8 cellular contexts compared by ENCODE assay signal in the genomic region with DNA sequence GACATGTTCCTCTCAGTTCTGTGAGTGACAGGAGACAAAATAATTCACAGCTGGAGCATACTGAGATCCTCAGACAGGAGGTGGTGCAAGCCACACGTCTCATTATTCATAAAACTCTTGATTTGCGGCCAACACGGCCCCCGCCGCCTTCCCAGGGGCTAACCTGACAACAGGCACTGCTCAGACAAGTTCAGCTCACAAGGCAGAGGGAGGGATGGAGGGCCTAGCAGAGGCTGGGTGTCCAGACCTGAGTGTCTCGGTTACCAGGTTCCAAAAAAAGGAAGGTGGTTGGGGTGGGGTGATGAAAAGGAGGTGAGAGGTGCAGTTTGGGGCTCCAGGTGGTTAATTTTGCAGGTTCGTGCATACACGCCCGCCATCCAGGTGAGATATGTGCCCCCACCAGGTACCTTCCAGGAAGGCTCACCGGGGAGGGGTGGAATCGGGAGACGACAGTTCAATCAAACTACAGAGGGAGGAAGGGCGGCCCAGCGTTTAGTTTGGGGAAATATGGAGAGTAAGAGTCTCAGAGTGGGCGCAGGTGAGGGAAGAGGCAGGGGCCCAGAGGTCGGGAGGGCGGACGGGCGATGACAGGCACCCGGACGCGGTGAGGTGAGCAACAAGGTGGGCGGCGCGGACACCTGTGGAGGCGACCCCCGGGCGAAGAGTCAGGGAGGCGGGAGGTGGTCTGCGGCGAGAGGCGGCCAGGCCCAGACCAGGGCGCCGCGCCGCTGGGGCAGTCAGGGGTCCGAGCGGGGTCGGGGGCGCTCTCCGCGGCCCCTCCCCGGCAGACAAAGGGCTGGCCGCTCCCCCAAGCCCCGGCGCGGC. TPM values are rescaled to one million over a fixed set of nuclear protein-coding genes. Genes with fewer than 3 reads are reported as not detected.
DNase-seq lines count a peak whose midpoint lies in the region; ATAC-seq and TF ChIP-seq lines count a peak whose summit lies in the region.

No MANE protein-coding gene starts in this region.

- DNase-seq in AG04450 (ENCODE audit: low read depth, low spot score): no peak
- peak; percentile 38 for DNase-seq in NCI-H1105 (lab: John Stamatoyannopoulos, UW)
- DNase-seq in activated effector memory CD4-positive, alpha-beta T cell treated with anti-CD3 and anti-CD28 coated beads, Interleukin-2, amount 50 U/mL, for 16 hours: peak; percentile 73
- peak; percentile 54 for DNase-seq in left cardiac atrium
- peak; percentile 76 for DNase-seq in sigmoid colon
- no peak for DNase-seq in pons (ENCODE audit: low spot score)

- H3K9me3 ChIP-seq in AG04450 (ENCODE audit: control insufficient read depth, insufficient read depth, low read length) (no peaks in the 10 kb centered on the region), sigmoid colon (no peaks in the 10 kb centered on the region)

- TF ChIP-seq CTCF in AG04450 (IDR thresholded peaks at IDR 0.05; ENCODE audit: low read depth, low read length) (no peak), sigmoid colon (IDR thresholded peaks at IDR 0.05) (no peak)

- POLR2A ChIA-PET in AG04450 (lab: Yijun Ruan, JAX): interaction anchor here (0.6 kb wide), 1 partner anchor 19 kb away, joined by 4 read pairs; no protein-coding TSS in a partner anchor

- CTCF ChIA-PET in AG04450 (lab: Charles Lee): no interaction called here

- TF ChIP-seq EP300 in sigmoid colon (IDR thresholded peaks at IDR 0.05): no peak

- WGBS in sigmoid colon, 2 donors: 1% methylated on average over 47 of the region's 47 CpGs

- peak overlapping the region; percentile 83 for H3K4me3 ChIP-seq in AG04450 (ENCODE audit: low read depth, low read length)
- peak overlapping the region; percentile 80 to 96 (median 86) for H3K4me3 ChIP-seq in sigmoid colon

- peak; percentile 5 for ATAC-seq in GM19455 (IDR thresholded peaks at IDR 0.05; ENCODE audit: unreplicated experiment)
- ATAC-seq in left cardiac atrium: no peak
- ATAC-seq in GM21390 (IDR thresholded peaks at IDR 0.05; ENCODE audit: unreplicated experiment): no peak

- H3K36me3 ChIP-seq in sigmoid colon: no peaks in the 10 kb centered on the region

- TF ChIP-seq POLR2A in sigmoid colon (IDR thresholded peaks at IDR 0.05): no peak

- H3K27ac ChIP-seq in AG04450 (ENCODE audit: low read depth, low read length): no peak overlapping the region
- H3K27ac ChIP-seq in sigmoid colon: peak overlapping the region; percentile 69 to 80 (median 74)

- peaks cover 0 to 22% (median 19%) of the 10 kb centered on the region in 4 donors for H3K4me1 ChIP-seq in sigmoid colon

- intact Hi-C loops in left cardiac atrium (cut with DNase I) (no loop called here), sigmoid colon (cut with DNase I) (loop anchor here (2.0 kb wide), 1 partner anchor 33 kb away; a partner anchor contains a TSS)

- H3K27me3 ChIP-seq in AG04450 (ENCODE audit: control insufficient read depth, insufficient read depth, low read length) (no peaks in the 10 kb centered on the region), sigmoid colon (no peaks in the 10 kb centered on the region)

RNA-seq across cellular contexts. Expression of a gene that starts 0.6 kb away (rescaled TPM):
- polyA plus RNA-seq in AG04450 (2011; rRNA removed) (28.3 and 33.6 TPM in 2 replicates), sigmoid colon (10 to 100 TPM; 19.8 to 20.3 (median 19.9) TPM)
- 31.2 and 32.1 TPM in 2 replicates for polyA minus RNA-seq in AG04450 (2011; rRNA and poly(A)+ RNA removed)
- total RNA-seq in left cardiac atrium (10 to 100 TPM; 32.2 to 34.1 TPM), sigmoid colon (10 to 100 TPM in 3 of 4 donors, 1 to 10 TPM in 1; 9.2 to 18.2 (median 13.7) TPM)

RNA-seq across cellular contexts. Expression of a gene that starts 33.8 kb away (rescaled TPM):
- polyA plus RNA-seq in AG04450 (2011; rRNA removed): 21.6 and 29.7 TPM in 2 replicates
- polyA minus RNA-seq in AG04450 (2011; rRNA and poly(A)+ RNA removed): 10.2 and 18.0 TPM in 2 replicates
- total RNA-seq in left cardiac atrium: 10 to 100 TPM; 27.1 to 31.2 TPM
- total RNA-seq in sigmoid colon: 10 to 100 TPM; 25.1 to 29.6 (median 27.3) TPM
- 10 to 100 TPM; 23.7 to 50.4 (median 39.6) TPM for polyA plus RNA-seq in sigmoid colon

RNA-seq across cellular contexts. Expression of a gene that starts 33.8 kb away (rescaled TPM):
- polyA plus RNA-seq in AG04450 (2011; rRNA removed) (15.8 and 16.4 TPM in 2 replicates), sigmoid colon (10 to 100 TPM; 12.0 to 14.6 (median 13.2) TPM)
- polyA minus RNA-seq in AG04450 (2011; rRNA and poly(A)+ RNA removed): 13.7 and 18.1 TPM in 2 replicates
- total RNA-seq in left cardiac atrium (10 to 100 TPM; 14.9 to 19.1 TPM), sigmoid colon (1 to 10 TPM; 5.1 to 9.7 (median 6.7) TPM)

Comparison
In these comparisons a context has a peak if more than half of its experiments do, and no peak if none do; other contexts are left out.
1. DNase-seq: peak in NCI-H1105 (single experiment), activated effector memory CD4-positive, alpha-beta T cell treated with anti-CD3 and anti-CD28 coated beads, Interleukin-2, amount 50 U/mL, for 16 hours (single experiment), left cardiac atrium (single experiment) and sigmoid colon (single experiment); none in AG04450 (single experiment) and pons (single experiment).